11 cellular contexts compared by ENCODE assay signal in genomic region chr4:38266616-38267015, GRCh38.
A peak's percentile ranks its signal among the peaks of the same experiment; 100 is the strongest.
DNase-seq lines count a peak whose midpoint lies in the region; ATAC-seq and TF ChIP-seq lines count a peak whose summit lies in the region.
"Had no signal": no experiment of that assay in that cellular context is flagged by ENCODE, and none has a peak within 500 bp of the region (broad histone marks: within the 10 kb centered on the region; RNA-seq: fewer than 3 reads in every experiment).

No MANE protein-coding gene starts in this region.

- no peaks in the 10 kb centered on the region for H3K36me3 Mint-ChIP-seq in activated naive CD4-positive, alpha-beta T cell treated with anti-CD3 and anti-CD28 coated beads, Interleukin-2, amount 50 U/mL, for 72 hours
- H3K36me3 Mint-ChIP-seq: natural killer cell treated with Interleukin-12 subunit alpha and Interleukin-12 subunit beta and Interleukin-15 and Interleukin-18, amount 100 ng/mL, for 72 hours had no signal

- peak; percentile 71 for DNase-seq in A172 (ENCODE audit: low spot score)
- DNase-seq in ELR (ENCODE audit: low read depth), result peak; percentile 72
- no peak for DNase-seq in activated naive CD4-positive, alpha-beta T cell treated with anti-CD3 and anti-CD28 coated beads, Interleukin-2, amount 50 U/mL, for 72 hours (ENCODE audit: low spot score in 2 of 2)
- DNase-seq in kidney epithelial cell (ENCODE audit: low read depth), result peak; percentile 49
- DNase-seq in GM19238 (ENCODE audit: insufficient read length, low spot score), result no peak
- no peak for DNase-seq in UCSD-AML1 (lab: John Stamatoyannopoulos, UW; ENCODE audit: unreplicated experiment)
- DNase-seq in effector CD4-positive, alpha-beta T cell, result no peak
- DNase-seq: activated CD8-positive, alpha-beta memory T cell treated with anti-CD3 and anti-CD28 coated beads, Interleukin-2, amount 50 U/mL, for 48 hours; RPMI8226 had no signal

- H3K27ac Mint-ChIP-seq in activated naive CD4-positive, alpha-beta T cell treated with anti-CD3 and anti-CD28 coated beads, Interleukin-2, amount 50 U/mL, for 72 hours, result no peak overlapping the region
- H3K27ac Mint-ChIP-seq: natural killer cell treated with Interleukin-12 subunit alpha and Interleukin-12 subunit beta and Interleukin-15 and Interleukin-18, amount 100 ng/mL, for 72 hours had no signal

- peak; percentile 41 to 74 for ATAC-seq in activated naive CD4-positive, alpha-beta T cell treated with anti-CD3 and anti-CD28 coated beads, Interleukin-2, amount 50 U/mL, for 72 hours
- ATAC-seq in HG03175 (IDR thresholded peaks at IDR 0.05; ENCODE audit: unreplicated experiment), result no peak

- no peaks in the 10 kb centered on the region for H3K27me3 ChIP-seq in kidney epithelial cell (ENCODE audit: control insufficient read depth, insufficient read depth, low read length)

- no peaks in the 10 kb centered on the region for H3K36me3 ChIP-seq in kidney epithelial cell (ENCODE audit: control insufficient read depth, insufficient read depth, low read length)

- no peak for TF ChIP-seq CTCF in kidney epithelial cell (IDR thresholded peaks at IDR 0.05; ENCODE audit: insufficient read depth, low read length, poor library complexity, severe bottlenecking)

- H3K9me3 Mint-ChIP-seq in activated naive CD4-positive, alpha-beta T cell treated with anti-CD3 and anti-CD28 coated beads, Interleukin-2, amount 50 U/mL, for 72 hours, result no peaks in the 10 kb centered on the region
- H3K9me3 Mint-ChIP-seq: natural killer cell treated with Interleukin-12 subunit alpha and Interleukin-12 subunit beta and Interleukin-15 and Interleukin-18, amount 100 ng/mL, for 72 hours had no signal

- no peak overlapping the region for H3K4me3 ChIP-seq in kidney epithelial cell (ENCODE audit: low read depth, low read length)

Comparison
In these comparisons a context has a peak if more than half of its experiments do, and no peak if none do; other contexts are left out.
1. DNase-seq: peak in A172 (single experiment), ELR (single experiment) and kidney epithelial cell (single experiment); none in activated naive CD4-positive, alpha-beta T cell treated with anti-CD3 and anti-CD28 coated beads, Interleukin-2, amount 50 U/mL, for 72 hours (0 of 2), GM19238 (single experiment), UCSD-AML1 (single experiment) and effector CD4-positive, alpha-beta T cell (single experiment).